ENCODE assay signal across 8 cellular contexts in genomic region chr4:143515905-143516304, GRCh38. TPM values are rescaled to one million over a fixed set of nuclear protein-coding genes. Genes with fewer than 3 reads are reported as not detected.
A peak's percentile ranks its signal among the peaks of the same experiment; 100 is the strongest.
DNase-seq lines count a peak whose midpoint lies in the region; ATAC-seq, FAIRE-seq and TF ChIP-seq lines count a peak whose summit lies in the region.
"Had no signal": no experiment of that assay in that cellular context is flagged by ENCODE, and none has a peak within 500 bp of the region (broad histone marks: within the 10 kb centered on the region; RNA-seq: fewer than 3 reads in every experiment).

No MANE protein-coding gene starts in this region.

- peak overlapping the region; percentile 96 for H3K27ac ChIP-seq in GM23248
- no peak overlapping the region for H3K27ac ChIP-seq in RWPE2 (ENCODE audit: poor library complexity, severe bottlenecking)
- peak overlapping the region; percentile 14 for H3K27ac ChIP-seq in endothelial cell of umbilical vein (ENCODE audit: insufficient read depth, low read depth, low read length)

- dilution Hi-C loops in endothelial cell of umbilical vein (cut with MboI; ENCODE audit: extremely low pct_ligation_motif_present, low sequenced_read_pairs) = no loop called here

- TF ChIP-seq CTCF in RWPE2 (IDR thresholded peaks at IDR 0.05; ENCODE audit: poor library complexity, severe bottlenecking) = no peak
- TF ChIP-seq CTCF in endothelial cell of umbilical vein (IDR thresholded peaks at IDR 0.05; ENCODE audit: extremely low read depth in 1 of 2, insufficient read depth in 1 of 2, low read depth in 1 of 2, low read length in 2 of 2) = no peak
- TF ChIP-seq CTCF in progenitor cell of endocrine pancreas (IDR thresholded peaks at IDR 0.05; ENCODE audit: unreplicated experiment) = no peak

- no peak for TF ChIP-seq POLR2A in endothelial cell of umbilical vein (IDR thresholded peaks at IDR 0.05; ENCODE audit: low read depth, low read length)

- H3K4me1 Mint-ChIP-seq in progenitor cell of endocrine pancreas (ENCODE audit: low read depth) = peaks cover 18% of the 10 kb centered on the region

- no peaks in the 10 kb centered on the region for H3K9me3 Mint-ChIP-seq in progenitor cell of endocrine pancreas (ENCODE audit: low read depth)

- H3K4me1 ChIP-seq in GM23248 (ENCODE audit: insufficient read depth) (peaks cover 32% of the 10 kb centered on the region), RWPE2 (ENCODE audit: insufficient read depth, poor library complexity, severe bottlenecking) (peaks cover 19% of the 10 kb centered on the region), endothelial cell of umbilical vein (ENCODE audit: control insufficient read depth, extremely low read depth, insufficient read depth, low read length) (peaks cover 23% of the 10 kb centered on the region)

- H3K27me3 Mint-ChIP-seq in progenitor cell of endocrine pancreas = no peaks in the 10 kb centered on the region

- H3K27me3 ChIP-seq in GM23248 (replicated peaks; ENCODE audit: insufficient read depth) = no peaks in the 10 kb centered on the region
- H3K27me3 ChIP-seq in RWPE2 (ENCODE audit: insufficient read depth, poor library complexity, severe bottlenecking) = no peaks in the 10 kb centered on the region
- no peaks in the 10 kb centered on the region for H3K27me3 ChIP-seq in endothelial cell of umbilical vein (ENCODE audit: control insufficient read depth in 2 of 2, insufficient read depth in 2 of 2, low read length in 2 of 2)

- H3K27ac Mint-ChIP-seq in progenitor cell of endocrine pancreas = peak overlapping the region; percentile 80

- H3K9me1 ChIP-seq in endothelial cell of umbilical vein (replicated peaks; ENCODE audit: control insufficient read depth, extremely low read depth, insufficient read depth, low read length) = no peaks in the 10 kb centered on the region

- intact Hi-C loops in endothelial cell of umbilical vein (cut with micrococcal nuclease) = loop anchor here (2.0 to 10.0 kb wide), 2 partner anchors 117 to 1751 kb away; no protein-coding TSS in a partner anchor

- in situ Hi-C loops in GM23248 (cut with MboI) = no loop called here

- H3K36me3 Mint-ChIP-seq in progenitor cell of endocrine pancreas (ENCODE audit: insufficient read depth) = peaks cover 10% of the 10 kb centered on the region

- H3K9ac ChIP-seq in GM23248 (peak overlapping the region; percentile 98), endothelial cell of umbilical vein (replicated peaks; ENCODE audit: extremely low read depth, insufficient read depth, low read length) (peak overlapping the region; percentile 93)

- ATAC-seq in RWPE2 (ENCODE audit: low read depth) = no peak

- peaks cover 32% of the 10 kb centered on the region for H3K36me3 ChIP-seq in GM23248 (ENCODE audit: low read depth)
- H3K36me3 ChIP-seq in RWPE2 (ENCODE audit: low read depth) = peaks cover 49% of the 10 kb centered on the region
- H3K36me3 ChIP-seq in endothelial cell of umbilical vein (ENCODE audit: control insufficient read depth in 2 of 2, extremely low read depth in 1 of 2, insufficient read depth in 2 of 2, low read length in 2 of 2) = peaks cover 0 to 7% of the 10 kb centered on the region in 2 experiments

- peak overlapping the region; percentile 97 for H3K4me3 ChIP-seq in GM23248
- peak overlapping the region; percentile 89 for H3K4me3 ChIP-seq in RWPE2 (ENCODE audit: severe bottlenecking)
- H3K4me3 ChIP-seq in endothelial cell of umbilical vein (replicated peaks in 1 of 3; ENCODE audit: insufficient read depth in 1 of 3, low read depth in 1 of 3, low read length in 3 of 3) = peak overlapping the region in 2 of 3 experiments; percentile 81 to 88

- H3K9me3 ChIP-seq in GM23248 (ENCODE audit: low read depth) (no peaks in the 10 kb centered on the region), RWPE2 (ENCODE audit: severe bottlenecking) (no peaks in the 10 kb centered on the region), endothelial cell of umbilical vein (replicated peaks; ENCODE audit: control insufficient read depth, insufficient read depth, low read length) (no peaks in the 10 kb centered on the region)

- no peak overlapping the region for H2AFZ ChIP-seq in GM23248
- no peak overlapping the region for H2AFZ ChIP-seq in endothelial cell of umbilical vein (ENCODE audit: low read depth, low read length)

- peaks cover 15% of the 10 kb centered on the region for H3F3A ChIP-seq in GM23248 (ENCODE audit: insufficient read depth)

- no peak for FAIRE-seq in endothelial cell of umbilical vein (lab: Jason Lieb, UNC)

- H3K4me3 Mint-ChIP-seq in progenitor cell of endocrine pancreas (ENCODE audit: low read depth) = peak overlapping the region; percentile 89

- H4K20me1 ChIP-seq in GM23248 (ENCODE audit: insufficient read depth) (peaks cover 5% of the 10 kb centered on the region; the same call in 1 of the 2 replicates), endothelial cell of umbilical vein (replicated peaks; ENCODE audit: control insufficient read depth, extremely low read depth, insufficient read depth, low read length) (peaks cover 10% of the 10 kb centered on the region)

- H3K79me2 ChIP-seq in GM23248 (ENCODE audit: insufficient read depth) = peaks cover 73% of the 10 kb centered on the region
- peaks cover 71% of the 10 kb centered on the region for H3K79me2 ChIP-seq in endothelial cell of umbilical vein (ENCODE audit: control insufficient read depth, insufficient read depth, low read length)

- peak overlapping the region; percentile 91 for H3K4me2 ChIP-seq in GM23248 (ENCODE audit: unreplicated experiment)
- H3K4me2 ChIP-seq in endothelial cell of umbilical vein (ENCODE audit: insufficient read depth, low read length) = peak overlapping the region; percentile 98

- CTCF ChIA-PET in endothelial cell of umbilical vein (lab: Charles Lee) = no interaction called here

- no TSS peak for BruUV-seq in endothelial cell of umbilical vein (replicated peaks; lab: Mats Ljungman, UMichigan)

- DNase-seq in GM23248 = no peak
- no peak for DNase-seq in RWPE2 (ENCODE audit: low spot score)
- DNase-seq in endothelial cell of umbilical vein (ENCODE audit: low read depth, low spot score) = no peak
- DNase-seq in progenitor cell of endocrine pancreas (ENCODE audit: low spot score, unreplicated experiment) = no peak
- no peak for DNase-seq in activated effector memory CD4-positive, alpha-beta T cell treated with anti-CD3 and anti-CD28 coated beads, Interleukin-2, amount 50 U/mL, for 16 hours
- DNase-seq in effector CD8-positive, alpha-beta T cell (lab: John Stamatoyannopoulos, UW) = no peak
- DNase-seq in stimulated activated CD4-positive, alpha-beta T cell treated with anti-CD3 and anti-CD28 coated beads, Interleukin-4, amount 100 ng/mL, for 24 hours = no peak
- DNase-seq: MV-4-11 had no signal

- H3K9me2 ChIP-seq in GM23248 (ENCODE audit: insufficient read depth) = no peaks in the 10 kb centered on the region

- POLR2A ChIA-PET in endothelial cell of umbilical vein (lab: Charles Lee) = no interaction called here

TF ChIP-seq in endothelial cell of umbilical vein, 7 proteins besides CTCF, POLR2A, EP300 and RAD21:
- TF ChIP-seq EZH2 (IDR thresholded peaks at IDR 0.05; ENCODE audit: borderline replicate concordance, low read depth, low read length, severe bottlenecking) = no peak
- TF ChIP-seq MYC (IDR thresholded peaks at IDR 0.05; ENCODE audit: low read depth, low read length) = no peak
- TF ChIP-seq, protein P1, sequence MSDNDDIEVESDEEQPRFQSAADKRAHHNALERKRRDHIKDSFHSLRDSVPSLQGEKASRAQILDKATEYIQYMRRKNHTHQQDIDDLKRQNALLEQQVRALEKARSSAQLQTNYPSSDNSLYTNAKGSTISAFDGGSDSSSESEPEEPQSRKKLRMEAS (IDR thresholded peaks at IDR 0.05; ENCODE audit: insufficient read depth, insufficient read length) = no peak
- no peak for TF ChIP-seq FOS (IDR thresholded peaks at IDR 0.05; ENCODE audit: borderline replicate concordance, insufficient read depth, low read length)
- no peak for TF ChIP-seq GATA2 (IDR thresholded peaks at IDR 0.05; ENCODE audit: insufficient read depth, insufficient read length, low read depth, low read length)
- no peak for TF ChIP-seq POLR2AphosphoS5 (IDR thresholded peaks at IDR 0.05; ENCODE audit: insufficient read depth, low read depth, low read length)
- TF ChIP-seq JUN (IDR thresholded peaks at IDR 0.05; ENCODE audit: borderline replicate concordance, insufficient read depth, insufficient read length, low read depth) = no peak

RNA-seq across cellular contexts. Expression of gene SMARCA5, which starts 2.4 kb away (rescaled TPM):
- 27.6 and 29.8 TPM in 2 replicates for total RNA-seq in GM23248 (2014; rRNA removed; shearing (Covaris generic))
- 34.5 and 35.1 TPM in 2 replicates for polyA plus RNA-seq in GM23248 (2016; fragmentation: Nextera tagmentation; extraction: Ambion mirVana)
- 54.4 and 57.6 TPM in 2 replicates for total RNA-seq in endothelial cell of umbilical vein
- 5.6 and 7.9 TPM in 2 replicates for polyA plus RNA-seq in endothelial cell of umbilical vein
- polyA plus RNA-seq in endothelial cell of umbilical vein (2011; cell fraction: cytosol; rRNA removed) = 10.4 and 11.3 TPM in 2 replicates
- 17.6 and 27.3 TPM in 2 replicates for polyA plus RNA-seq in endothelial cell of umbilical vein (2011; cell fraction: nucleus; rRNA removed)
- 33.7 and 44.6 TPM in 2 replicates for polyA plus RNA-seq in endothelial cell of umbilical vein (2012)
- 21.3 and 21.8 TPM in 2 replicates for polyA minus RNA-seq in endothelial cell of umbilical vein
- polyA minus RNA-seq in endothelial cell of umbilical vein (2011; cell fraction: cytosol; rRNA and poly(A)+ RNA removed) = 17.2 TPM
- polyA minus RNA-seq in endothelial cell of umbilical vein (2011; cell fraction: nucleus; rRNA and poly(A)+ RNA removed) = 44.5 and 54.7 TPM in 2 replicates
- 86.2 and 88.7 TPM in 2 replicates for total RNA-seq in progenitor cell of endocrine pancreas
